Comparison of ENCODE assay signal across 13 cellular contexts in genomic region chr1:160641323-160642280, GRCh38. TPM values are rescaled to one million over a fixed set of nuclear protein-coding genes. Genes with fewer than 3 reads are reported as not detected.
DNase-seq lines count a peak whose midpoint lies in the region; ATAC-seq and TF ChIP-seq lines count a peak whose summit lies in the region.
"Had no signal": no experiment of that assay in that cellular context is flagged by ENCODE, and none has a peak within 500 bp of the region (broad histone marks: within the 10 kb centered on the region; RNA-seq: fewer than 3 reads in every experiment).

No MANE protein-coding gene starts in this region.

- H3K4me3 Mint-ChIP-seq in IgD-negative memory B cell (peak overlapping the region; percentile 66 to 90 (median 88)), natural killer cell (peak overlapping the region; percentile 38)

- H3K27me3 Mint-ChIP-seq in IgD-negative memory B cell: no peaks in the 10 kb centered on the region
- peaks cover 9 to 19% of the 10 kb centered on the region in 2 donors for H3K27me3 Mint-ChIP-seq in natural killer cell (ENCODE audit: low read depth in 2 of 2)

- intact Hi-C loops in natural killer cell (cut with micrococcal nuclease): no loop called here

- H3K27ac Mint-ChIP-seq in IgD-negative memory B cell (peak overlapping the region; percentile 83 to 97 (median 94)), natural killer cell (no peak overlapping the region)

- H3K9me3 Mint-ChIP-seq in IgD-negative memory B cell (no peaks in the 10 kb centered on the region), natural killer cell (no peaks in the 10 kb centered on the region)

- H3K36me3 ChIP-seq in H7 (replicated peaks; ENCODE audit: control insufficient read depth, insufficient read depth, low read length): no peaks in the 10 kb centered on the region
- H3K36me3 ChIP-seq: HAP-1, ovary had no signal

- H3K4me3 ChIP-seq in GM12865 (ENCODE audit: low read depth, low read length): peak overlapping the region; percentile 70
- H3K4me3 ChIP-seq in H7 (ENCODE audit: insufficient read depth, low read depth, low read length): no peak overlapping the region
- H3K4me3 ChIP-seq: HAP-1, ovary had no signal

- H3K36me3 Mint-ChIP-seq in IgD-negative memory B cell (peaks cover 2% of the 10 kb centered on the region), natural killer cell (no peaks in the 10 kb centered on the region)

- TF ChIP-seq CTCF in GM12865 (IDR thresholded peaks at IDR 0.05; ENCODE audit: insufficient read depth, low read depth, low read length, missing control alignments) (no peak), natural killer cell (IDR thresholded peaks at IDR 0.05) (no peak)

- ATAC-seq in natural killer cell (no peak), GM18873 (IDR thresholded peaks at IDR 0.05; ENCODE audit: low FRiP score, unreplicated experiment) (no peak)

- peaks cover 1% of the 10 kb centered on the region; the same call in 1 of the 2 replicates for H3K27me3 ChIP-seq in H7 (ENCODE audit: control insufficient read depth, insufficient read depth, low read length)
- H3K27me3 ChIP-seq: ovary had no signal

- DNase-seq in GM12865 (ENCODE audit: low read depth): peak; percentile 55
- DNase-seq in activated CD8-positive, alpha-beta memory T cell treated with anti-CD3 and anti-CD28 coated beads, Interleukin-2, amount 50 U/mL, for 4 hours: peak; percentile 59
- DNase-seq in natural killer cell: no peak
- no peak for DNase-seq in H7
- no peak for DNase-seq in NCI-H2107 (lab: John Stamatoyannopoulos, UW)
- DNase-seq: DMS153, MM.1S, ovary, RPMI8226 had no signal

- H3K4me1 Mint-ChIP-seq in IgD-negative memory B cell (peaks cover 71 to 80% (median 79%) of the 10 kb centered on the region in 3 donors), natural killer cell (peaks cover 51 to 57% of the 10 kb centered on the region in 2 donors)

RNA-seq across cellular contexts. Expression of gene SLAMF1, which starts 5.2 kb away (rescaled TPM):
- polyA plus RNA-seq in IgD-negative memory B cell: 17.2 TPM
- 1 to 10 TPM; 1.1 to 3.5 (median 2.1) TPM for total RNA-seq in natural killer cell
- total RNA-seq in H7 (2014; rRNA removed; shearing (Covaris generic)): not detected in 2 replicates
- total RNA-seq: fibroblast of lung had no signal
- polyA plus RNA-seq: fibroblast of lung had no signal

Comparison
In these comparisons a context has a peak if more than half of its experiments do, and no peak if none do; other contexts are left out.
1. DNase-seq: peak in GM12865 (single experiment) and activated CD8-positive, alpha-beta memory T cell treated with anti-CD3 and anti-CD28 coated beads, Interleukin-2, amount 50 U/mL, for 4 hours (single experiment); none in natural killer cell (single experiment), H7 (single experiment) and NCI-H2107 (single experiment).
2. H3K27ac Mint-ChIP-seq: peak in IgD-negative memory B cell (3 of 3); none in natural killer cell (0 of 2).